1 cellular context compared by ENCODE assay signal in the genomic region with DNA sequence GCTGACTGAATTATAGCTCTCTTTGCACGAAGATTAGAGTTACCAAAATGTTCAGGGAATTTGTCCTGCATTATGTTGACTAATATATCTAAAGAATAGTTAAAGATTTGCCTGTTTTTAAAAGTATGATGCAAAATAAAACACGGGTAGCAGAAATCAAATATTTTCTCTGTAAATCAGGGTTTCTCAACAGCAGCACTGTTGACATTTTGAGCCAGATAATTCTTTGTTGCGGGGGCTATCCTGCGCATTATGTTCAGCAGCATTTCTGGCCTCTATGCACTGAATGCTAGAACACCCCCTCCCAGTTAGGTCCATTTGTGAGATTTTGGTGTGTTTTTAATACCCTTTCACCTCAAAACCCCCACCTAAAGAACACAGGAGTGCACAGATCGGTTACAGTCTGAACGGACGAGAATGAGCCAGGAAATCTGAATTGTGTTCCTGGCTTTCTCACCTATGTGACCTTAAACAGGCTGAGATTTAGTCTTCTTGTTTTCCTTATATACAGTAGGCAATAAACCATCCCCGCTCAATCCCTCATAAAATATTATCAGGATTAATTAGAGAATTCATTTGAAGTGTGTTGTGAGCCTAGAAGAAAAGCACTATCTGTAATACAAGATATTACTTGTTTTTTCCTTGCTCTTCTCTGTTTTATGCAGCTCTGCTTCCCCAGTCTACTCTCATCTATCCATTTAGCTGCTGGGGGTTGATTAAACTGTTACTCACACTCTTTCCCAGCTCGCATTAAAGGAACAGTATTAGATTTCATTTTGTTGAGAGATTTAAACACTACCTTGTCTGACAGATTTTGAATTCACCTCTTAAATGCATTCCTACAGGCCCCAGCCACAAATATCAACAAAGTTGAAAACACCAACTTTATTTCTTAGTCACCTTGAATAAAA.
TF ChIP-seq lines count a peak whose summit lies in the region.

No MANE protein-coding gene starts in this region.

TF ChIP-seq in GM23338, 12 proteins besides CTCF, POLR2A, EP300 and RAD21:
- TF ChIP-seq, protein P1, sequence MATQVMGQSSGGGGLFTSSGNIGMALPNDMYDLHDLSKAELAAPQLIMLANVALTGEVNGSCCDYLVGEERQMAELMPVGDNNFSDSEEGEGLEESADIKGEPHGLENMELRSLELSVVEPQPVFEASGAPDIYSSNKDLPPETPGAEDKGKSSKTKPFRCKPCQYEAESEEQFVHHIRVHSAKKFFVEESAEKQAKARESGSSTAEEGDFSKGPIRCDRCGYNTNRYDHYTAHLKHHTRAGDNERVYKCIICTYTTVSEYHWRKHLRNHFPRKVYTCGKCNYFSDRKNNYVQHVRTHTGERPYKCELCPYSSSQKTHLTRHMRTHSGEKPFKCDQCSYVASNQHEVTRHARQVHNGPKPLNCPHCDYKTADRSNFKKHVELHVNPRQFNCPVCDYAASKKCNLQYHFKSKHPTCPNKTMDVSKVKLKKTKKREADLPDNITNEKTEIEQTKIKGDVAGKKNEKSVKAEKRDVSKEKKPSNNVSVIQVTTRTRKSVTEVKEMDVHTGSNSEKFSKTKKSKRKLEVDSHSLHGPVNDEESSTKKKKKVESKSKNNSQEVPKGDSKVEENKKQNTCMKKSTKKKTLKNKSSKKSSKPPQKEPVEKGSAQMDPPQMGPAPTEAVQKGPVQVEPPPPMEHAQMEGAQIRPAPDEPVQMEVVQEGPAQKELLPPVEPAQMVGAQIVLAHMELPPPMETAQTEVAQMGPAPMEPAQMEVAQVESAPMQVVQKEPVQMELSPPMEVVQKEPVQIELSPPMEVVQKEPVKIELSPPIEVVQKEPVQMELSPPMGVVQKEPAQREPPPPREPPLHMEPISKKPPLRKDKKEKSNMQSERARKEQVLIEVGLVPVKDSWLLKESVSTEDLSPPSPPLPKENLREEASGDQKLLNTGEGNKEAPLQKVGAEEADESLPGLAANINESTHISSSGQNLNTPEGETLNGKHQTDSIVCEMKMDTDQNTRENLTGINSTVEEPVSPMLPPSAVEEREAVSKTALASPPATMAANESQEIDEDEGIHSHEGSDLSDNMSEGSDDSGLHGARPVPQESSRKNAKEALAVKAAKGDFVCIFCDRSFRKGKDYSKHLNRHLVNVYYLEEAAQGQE (IDR thresholded peaks at IDR 0.05; ENCODE audit: unreplicated experiment) = no peak
- TF ChIP-seq, protein P2, sequence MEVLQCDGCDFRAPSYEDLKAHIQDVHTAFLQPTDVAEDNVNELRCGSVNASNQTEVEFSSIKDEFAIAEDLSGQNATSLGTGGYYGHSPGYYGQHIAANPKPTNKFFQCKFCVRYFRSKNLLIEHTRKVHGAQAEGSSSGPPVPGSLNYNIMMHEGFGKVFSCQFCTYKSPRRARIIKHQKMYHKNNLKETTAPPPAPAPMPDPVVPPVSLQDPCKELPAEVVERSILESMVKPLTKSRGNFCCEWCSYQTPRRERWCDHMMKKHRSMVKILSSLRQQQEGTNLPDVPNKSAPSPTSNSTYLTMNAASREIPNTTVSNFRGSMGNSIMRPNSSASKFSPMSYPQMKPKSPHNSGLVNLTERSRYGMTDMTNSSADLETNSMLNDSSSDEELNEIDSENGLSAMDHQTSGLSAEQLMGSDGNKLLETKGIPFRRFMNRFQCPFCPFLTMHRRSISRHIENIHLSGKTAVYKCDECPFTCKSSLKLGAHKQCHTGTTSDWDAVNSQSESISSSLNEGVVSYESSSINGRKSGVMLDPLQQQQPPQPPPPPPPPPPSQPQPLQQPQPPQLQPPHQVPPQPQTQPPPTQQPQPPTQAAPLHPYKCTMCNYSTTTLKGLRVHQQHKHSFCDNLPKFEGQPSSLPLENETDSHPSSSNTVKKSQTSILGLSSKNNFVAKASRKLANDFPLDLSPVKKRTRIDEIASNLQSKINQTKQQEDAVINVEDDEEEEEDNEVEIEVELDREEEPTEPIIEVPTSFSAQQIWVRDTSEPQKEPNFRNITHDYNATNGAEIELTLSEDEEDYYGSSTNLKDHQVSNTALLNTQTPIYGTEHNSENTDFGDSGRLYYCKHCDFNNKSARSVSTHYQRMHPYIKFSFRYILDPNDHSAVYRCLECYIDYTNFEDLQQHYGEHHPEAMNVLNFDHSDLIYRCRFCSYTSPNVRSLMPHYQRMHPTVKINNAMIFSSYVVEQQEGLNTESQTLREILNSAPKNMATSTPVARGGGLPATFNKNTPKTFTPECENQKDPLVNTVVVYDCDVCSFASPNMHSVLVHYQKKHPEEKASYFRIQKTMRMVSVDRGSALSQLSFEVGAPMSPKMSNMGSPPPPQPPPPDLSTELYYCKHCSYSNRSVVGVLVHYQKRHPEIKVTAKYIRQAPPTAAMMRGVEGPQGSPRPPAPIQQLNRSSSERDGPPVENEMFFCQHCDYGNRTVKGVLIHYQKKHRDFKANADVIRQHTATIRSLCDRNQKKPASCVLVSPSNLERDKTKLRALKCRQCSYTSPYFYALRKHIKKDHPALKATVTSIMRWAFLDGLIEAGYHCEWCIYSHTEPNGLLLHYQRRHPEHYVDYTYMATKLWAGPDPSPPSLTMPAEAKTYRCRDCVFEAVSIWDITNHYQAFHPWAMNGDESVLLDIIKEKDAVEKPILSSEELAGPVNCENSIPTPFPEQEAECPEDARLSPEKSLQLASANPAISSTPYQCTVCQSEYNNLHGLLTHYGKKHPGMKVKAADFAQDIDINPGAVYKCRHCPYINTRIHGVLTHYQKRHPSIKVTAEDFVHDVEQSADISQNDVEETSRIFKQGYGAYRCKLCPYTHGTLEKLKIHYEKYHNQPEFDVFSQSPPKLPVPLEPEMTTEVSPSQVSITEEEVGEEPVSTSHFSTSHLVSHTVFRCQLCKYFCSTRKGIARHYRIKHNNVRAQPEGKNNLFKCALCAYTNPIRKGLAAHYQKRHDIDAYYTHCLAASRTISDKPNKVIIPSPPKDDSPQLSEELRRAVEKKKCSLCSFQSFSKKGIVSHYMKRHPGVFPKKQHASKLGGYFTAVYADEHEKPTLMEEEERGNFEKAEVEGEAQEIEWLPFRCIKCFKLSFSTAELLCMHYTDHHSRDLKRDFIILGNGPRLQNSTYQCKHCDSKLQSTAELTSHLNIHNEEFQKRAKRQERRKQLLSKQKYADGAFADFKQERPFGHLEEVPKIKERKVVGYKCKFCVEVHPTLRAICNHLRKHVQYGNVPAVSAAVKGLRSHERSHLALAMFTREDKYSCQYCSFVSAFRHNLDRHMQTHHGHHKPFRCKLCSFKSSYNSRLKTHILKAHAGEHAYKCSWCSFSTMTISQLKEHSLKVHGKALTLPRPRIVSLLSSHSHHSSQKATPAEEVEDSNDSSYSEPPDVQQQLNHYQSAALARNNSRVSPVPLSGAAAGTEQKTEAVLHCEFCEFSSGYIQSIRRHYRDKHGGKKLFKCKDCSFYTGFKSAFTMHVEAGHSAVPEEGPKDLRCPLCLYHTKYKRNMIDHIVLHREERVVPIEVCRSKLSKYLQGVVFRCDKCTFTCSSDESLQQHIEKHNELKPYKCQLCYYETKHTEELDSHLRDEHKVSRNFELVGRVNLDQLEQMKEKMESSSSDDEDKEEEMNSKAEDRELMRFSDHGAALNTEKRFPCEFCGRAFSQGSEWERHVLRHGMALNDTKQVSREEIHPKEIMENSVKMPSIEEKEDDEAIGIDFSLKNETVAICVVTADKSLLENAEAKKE (CRISPR knock-in tag; IDR thresholded peaks at IDR 0.05) = no peak
- TF ChIP-seq ZNF331 (CRISPR knock-in tag; IDR thresholded peaks at IDR 0.05; ENCODE audit: low read depth) = no peak
- TF ChIP-seq, protein P3, sequence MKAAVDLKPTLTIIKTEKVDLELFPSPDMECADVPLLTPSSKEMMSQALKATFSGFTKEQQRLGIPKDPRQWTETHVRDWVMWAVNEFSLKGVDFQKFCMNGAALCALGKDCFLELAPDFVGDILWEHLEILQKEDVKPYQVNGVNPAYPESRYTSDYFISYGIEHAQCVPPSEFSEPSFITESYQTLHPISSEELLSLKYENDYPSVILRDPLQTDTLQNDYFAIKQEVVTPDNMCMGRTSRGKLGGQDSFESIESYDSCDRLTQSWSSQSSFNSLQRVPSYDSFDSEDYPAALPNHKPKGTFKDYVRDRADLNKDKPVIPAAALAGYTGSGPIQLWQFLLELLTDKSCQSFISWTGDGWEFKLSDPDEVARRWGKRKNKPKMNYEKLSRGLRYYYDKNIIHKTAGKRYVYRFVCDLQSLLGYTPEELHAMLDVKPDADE (IDR thresholded peaks at IDR 0.05) = no peak
- no peak for TF ChIP-seq POLR2AphosphoS5 (IDR thresholded peaks at IDR 0.05; ENCODE audit: low read depth)
- no peak for TF ChIP-seq EZH2 (IDR thresholded peaks at IDR 0.05; ENCODE audit: low read depth, unreplicated experiment)
- TF ChIP-seq JUNB (IDR thresholded peaks at IDR 0.05; ENCODE audit: unreplicated experiment) = no peak
- no peak for TF ChIP-seq NANOG (IDR thresholded peaks at IDR 0.05; ENCODE audit: borderline replicate concordance)
